ENCODE assay signal across 4 cellular contexts in the genomic region with DNA sequence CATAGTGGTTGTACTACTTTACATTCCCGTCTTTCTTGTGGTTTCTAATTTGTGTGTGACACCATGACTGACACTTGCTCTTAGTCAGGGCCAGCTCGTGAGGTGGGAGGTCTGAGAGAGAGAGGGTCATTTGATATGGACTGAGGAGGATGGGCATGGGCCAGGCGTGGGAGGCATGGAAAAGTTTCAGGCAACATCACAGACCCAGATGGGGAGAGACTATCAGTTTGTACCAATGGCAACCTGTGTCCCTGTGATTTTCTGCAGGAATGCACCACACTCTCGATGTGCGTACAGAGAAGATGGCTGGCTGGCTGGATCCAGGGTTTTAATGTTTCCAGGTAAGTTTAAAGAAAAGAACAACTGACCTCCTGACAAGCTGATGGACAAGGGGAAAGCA.
"Had no signal": no experiment of that assay in that cellular context is flagged by ENCODE, and none has a peak within 500 bp of the region (broad histone marks: within the 10 kb centered on the region; RNA-seq: fewer than 3 reads in every experiment).

No MANE protein-coding gene starts in this region.

- H2AFZ ChIP-seq: GM23338 had no signal

- H3K4me1 Mint-ChIP-seq: GM23338, H9 had no signal

- H3K4me2 ChIP-seq: GM23338 had no signal

- H3K4me3 ChIP-seq: GM23338 had no signal

- H3K4me3 Mint-ChIP-seq: GM23338, H9 had no signal

- H3K9me3 Mint-ChIP-seq: GM23338, H9 had no signal

- H3K27ac Mint-ChIP-seq: GM23338 had no signal

- DNase-seq: H9, HCEC 1CT, IMR-90 had no signal
